Comparison of ENCODE assay signal across 8 cellular contexts in genomic region chr12:42143401-42144173, GRCh38. TPM values are rescaled to one million over a fixed set of nuclear protein-coding genes. Genes with fewer than 3 reads are reported as not detected.
DNase-seq lines count a peak whose midpoint lies in the region; ATAC-seq and TF ChIP-seq lines count a peak whose summit lies in the region.

No MANE protein-coding gene starts in this region.

- DNase-seq in AG08396 (ENCODE audit: low spot score) (peak; percentile 6), GM13976 (ENCODE audit: low spot score) (peak; percentile 22), NAMALWA (ENCODE audit: low spot score) (peak; percentile 49), body of pancreas (peak in 1 of 4 donors; percentile 8), tibial artery (no peak), NCI-H2081 treated with DMSO at 0.1 percent for 48 hours (lab: John Stamatoyannopoulos, UW) (no peak)

- H3K9me3 ChIP-seq in body of pancreas (no peaks in the 10 kb centered on the region), liver (ENCODE audit: control insufficient read depth in 4 of 4, low read length in 3 of 4) (no peaks in the 10 kb centered on the region), tibial artery (no peaks in the 10 kb centered on the region)

- in situ Hi-C loops in GM13976 (cut with MboI; ENCODE audit: low sequenced_read_pairs, unreplicated experiment) = no loop called here

- no peaks in the 10 kb centered on the region for H3K36me3 ChIP-seq in body of pancreas (replicated peaks in 1 of 2; ENCODE audit: insufficient read depth in 1 of 2, low read depth in 2 of 2)
- no peaks in the 10 kb centered on the region for H3K36me3 ChIP-seq in liver (ENCODE audit: control insufficient read depth in 4 of 4, insufficient read depth in 3 of 4, low read depth in 1 of 4, low read length in 3 of 4)
- no peaks in the 10 kb centered on the region for H3K36me3 ChIP-seq in tibial artery

- ATAC-seq in body of pancreas (no peak), HG02798 (IDR thresholded peaks at IDR 0.05; ENCODE audit: poor library complexity, unreplicated experiment) (no peak)

- no peak for TF ChIP-seq RAD21 in liver (IDR thresholded peaks at IDR 0.05)

- H3K4me3 ChIP-seq in body of pancreas = peak overlapping the region; percentile 42 to 86
- H3K4me3 ChIP-seq in liver (ENCODE audit: low read depth in 1 of 3, low read length in 3 of 3) = peak overlapping the region; percentile 84 to 97 (median 87)
- H3K4me3 ChIP-seq in tibial artery = peak overlapping the region; percentile 68 to 91

- intact Hi-C loops in body of pancreas (cut with DNase I) = no loop called here
- intact Hi-C loops in tibial artery (cut with DNase I; ENCODE audit: low total_unique reads) = no loop called here

- H3K9ac ChIP-seq in liver (ENCODE audit: low read depth in 1 of 2, low read length in 2 of 2) = peak overlapping the region; percentile 7 to 77

- peak overlapping the region in 3 of 4 donors; percentile 92 to 94 (median 93) for H3K27ac ChIP-seq in body of pancreas
- peak overlapping the region; percentile 84 to 86 for H3K27ac ChIP-seq in liver (ENCODE audit: low read depth in 1 of 2, low read length in 2 of 2)
- peak overlapping the region; percentile 75 to 92 for H3K27ac ChIP-seq in tibial artery

- no peaks in the 10 kb centered on the region for H3K27me3 ChIP-seq in body of pancreas
- no peaks in the 10 kb centered on the region for H3K27me3 ChIP-seq in liver (ENCODE audit: control insufficient read depth in 4 of 4, insufficient read depth in 4 of 4, low read length in 3 of 4)
- H3K27me3 ChIP-seq in tibial artery = no peaks in the 10 kb centered on the region

- TF ChIP-seq POLR2A in body of pancreas (IDR thresholded peaks at IDR 0.05) = no peak

- H3K4me1 ChIP-seq in body of pancreas (peaks cover 26% of the 10 kb centered on the region), liver (ENCODE audit: control insufficient read depth in 4 of 4, insufficient read depth in 4 of 4, low read length in 3 of 4) (peaks cover 0 to 20% (median 15%) of the 10 kb centered on the region in 4 donors), tibial artery (peaks cover 0 to 14% (median 12%) of the 10 kb centered on the region in 4 donors)

- TF ChIP-seq CTCF in GM13976 (IDR thresholded peaks at IDR 0.05; ENCODE audit: borderline replicate concordance, control extremely low read depth, extremely low read depth, insufficient read depth, missing control alignments) (no peak), body of pancreas (IDR thresholded peaks at IDR 0.05) (no peak), liver (IDR thresholded peaks at IDR 0.05; ENCODE audit: low read depth, low read length, missing input control) (no peak), tibial artery (IDR thresholded peaks at IDR 0.05) (no peak)

- WGBS in body of pancreas, 2 donors = 12 to 13% methylated on average over 14 of the region's 14 CpGs
- 28% methylated on average over 14 of the region's 14 CpGs for WGBS in liver

TF ChIP-seq in liver, 16 proteins besides CTCF, POLR2A, EP300 and RAD21:
- TF ChIP-seq HNF4G (IDR thresholded peaks at IDR 0.05) (no peak), GABPA (IDR thresholded peaks at IDR 0.05 in 1 of 2, conservative IDR thresholded peaks at IDR 0.05 in 1 of 2) (no peak), TAF1 (conservative IDR thresholded peaks at IDR 0.05) (no peak), RXRA (IDR thresholded peaks at IDR 0.05) (no peak), YY1 (IDR thresholded peaks at IDR 0.05) (no peak), FOXA2 (IDR thresholded peaks at IDR 0.05) (no peak), MAX (IDR thresholded peaks at IDR 0.05) (no peak), SP1 (IDR thresholded peaks at IDR 0.05) (no peak), ZBTB33 (IDR thresholded peaks at IDR 0.05) (no peak), FOXA1 (IDR thresholded peaks at IDR 0.05) (no peak), REST (IDR thresholded peaks at IDR 0.05) (no peak)

RNA-seq across cellular contexts. Expression of gene GXYLT1, which starts 1.1 kb away (rescaled TPM):
- total RNA-seq in body of pancreas (1 to 10 TPM; 5.6 to 9.6 TPM), liver (10 to 100 TPM; 11.2 to 13.7 TPM)
- polyA plus RNA-seq in liver = 1 to 10 TPM; 2.8 to 4.0 TPM

Comparison
In these comparisons a context has a peak if more than half of its experiments do, and no peak if none do; other contexts are left out.
1. DNase-seq: peak in AG08396 (single experiment), GM13976 (single experiment) and NAMALWA (single experiment); none in tibial artery (0 of 2) and NCI-H2081 treated with DMSO at 0.1 percent for 48 hours (single experiment).
2. Peak in every context shown above with its lines, with median percentiles within 50 percentile points of each other: H3K27ac ChIP-seq and H3K4me3 ChIP-seq.